Comparison of ENCODE assay signal across 19 cellular contexts in the genomic region with DNA sequence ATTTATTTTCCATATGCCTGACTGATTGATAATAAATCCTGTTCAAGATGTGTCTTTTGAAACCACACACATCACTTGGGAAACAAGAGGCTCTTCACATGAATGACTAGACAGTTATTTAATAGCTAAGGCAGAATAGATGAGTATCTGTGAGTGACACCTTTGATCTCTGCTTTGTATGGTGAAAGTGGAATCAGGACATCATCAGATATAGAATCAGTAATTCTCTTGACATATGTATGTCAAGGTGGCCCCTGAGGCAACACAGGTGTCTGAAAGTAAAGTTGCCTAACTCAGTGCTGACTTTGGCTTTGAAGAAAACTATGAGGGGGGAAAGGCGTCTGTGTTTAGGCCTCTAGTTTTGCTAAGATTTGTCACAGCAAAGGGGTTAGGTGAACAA. TPM values are rescaled to one million over a fixed set of nuclear protein-coding genes. Genes with fewer than 3 reads are reported as not detected.
DNase-seq lines count a peak whose midpoint lies in the region; ATAC-seq and TF ChIP-seq lines count a peak whose summit lies in the region.
"Had no signal": no experiment of that assay in that cellular context is flagged by ENCODE, and none has a peak within 500 bp of the region (broad histone marks: within the 10 kb centered on the region; RNA-seq: fewer than 3 reads in every experiment).

No MANE protein-coding gene starts in this region.

- H3K4me3 ChIP-seq in mesendoderm (ENCODE audit: low read length), result no peak overlapping the region
- H3K4me3 ChIP-seq: BLaER1 treated with 17β-estradiol and CSF1 and Interleukin-3, amounts not matched to agents 10 nM and 100 nM; GM23248; HAP-1; K562 had no signal

- no peak overlapping the region for H2BK5ac ChIP-seq in mesendoderm (ENCODE audit: low read length)

- no peak overlapping the region for H2AK5ac ChIP-seq in mesendoderm (ENCODE audit: low read length)

- no peaks in the 10 kb centered on the region for H3K4me1 ChIP-seq in mesendoderm (ENCODE audit: control insufficient read depth, low read depth, low read length)
- H3K4me1 ChIP-seq: HAP-1 had no signal

- no peak overlapping the region for H3K4me2 ChIP-seq in mesendoderm (ENCODE audit: low read length)
- H3K4me2 ChIP-seq: BLaER1 treated with 17β-estradiol and CSF1 and Interleukin-3, amounts not matched to agents 10 nM and 100 nM had no signal

- H3K79me1 ChIP-seq in mesendoderm (ENCODE audit: low read length), result no peaks in the 10 kb centered on the region

- H3K23ac ChIP-seq in mesendoderm (ENCODE audit: low read length), result no peak overlapping the region

- H4K8ac ChIP-seq in mesendoderm (ENCODE audit: low read depth, low read length), result no peak overlapping the region

- no peaks in the 10 kb centered on the region for H3K27me3 ChIP-seq in mesendoderm (ENCODE audit: insufficient read depth, low read length, poor library complexity)
- H3K27me3 ChIP-seq: BLaER1 treated with 17β-estradiol and CSF1 and Interleukin-3, amounts not matched to agents 10 nM and 100 nM had no signal

- DNase-seq in DMS53 treated with DMSO at 0.1 percent for 48 hours (lab: John Stamatoyannopoulos, UW; ENCODE audit: unreplicated experiment) (peak; percentile 13), SK-N-DZ (ENCODE audit: low spot score) (peak; percentile 22), type B pancreatic cell (ENCODE audit: extremely low spot score, unreplicated experiment) (no peak), DMS79 treated with DMSO at 0.1 percent for 48 hours (lab: John Stamatoyannopoulos, UW) (no peak), mesendoderm (no peak)
- DNase-seq: Calu3; CD8-positive, alpha-beta T cell; GDM1; GM23248; IMR-90 had no signal

- no peak overlapping the region for H3K56ac ChIP-seq in mesendoderm (ENCODE audit: low read length)

- no peak overlapping the region for H2BK15ac ChIP-seq in mesendoderm (replicated peaks; ENCODE audit: low read depth)

- H3K4me3 Mint-ChIP-seq in type B pancreatic cell, result no peak overlapping the region
- H3K4me3 Mint-ChIP-seq: B cell; CD8-positive, alpha-beta T cell had no signal

- H3K18ac ChIP-seq in mesendoderm (ENCODE audit: low read length), result no peak overlapping the region

- H3K9ac ChIP-seq in mesendoderm (ENCODE audit: low read length), result no peak overlapping the region
- H3K9ac ChIP-seq: BLaER1 treated with 17β-estradiol and CSF1 and Interleukin-3, amounts not matched to agents 10 nM and 100 nM; GM23248 had no signal

- H3K4ac ChIP-seq in mesendoderm (ENCODE audit: low read depth, low read length), result no peak overlapping the region

- H4K5ac ChIP-seq in mesendoderm (ENCODE audit: low read length), result no peak overlapping the region

- H3K79me2 ChIP-seq in mesendoderm (ENCODE audit: control insufficient read depth, insufficient read depth, low read length), result no peaks in the 10 kb centered on the region

- no peak overlapping the region for H2BK120ac ChIP-seq in mesendoderm (ENCODE audit: low read depth, low read length)

- peak overlapping the region; percentile 48 for H3K27ac Mint-ChIP-seq in type B pancreatic cell
- H3K27ac Mint-ChIP-seq: B cell; CD8-positive, alpha-beta T cell had no signal

- H3K27me3 Mint-ChIP-seq in type B pancreatic cell, result no peaks in the 10 kb centered on the region
- H3K27me3 Mint-ChIP-seq: B cell had no signal

- peak; percentile 54 for ATAC-seq in HG03354 (IDR thresholded peaks at IDR 0.05; ENCODE audit: poor library complexity, severe bottlenecking, unreplicated experiment)
- ATAC-seq in GM21526 (IDR thresholded peaks at IDR 0.05; ENCODE audit: low FRiP score, unreplicated experiment), result no peak
- ATAC-seq: CD8-positive, alpha-beta T cell; K562 had no signal

- H3K9me3 Mint-ChIP-seq in type B pancreatic cell, result no peaks in the 10 kb centered on the region

- H3K27ac ChIP-seq in mesendoderm (ENCODE audit: low read depth, low read length), result no peak overlapping the region
- H3K27ac ChIP-seq: BLaER1 treated with 17β-estradiol and CSF1 and Interleukin-3, amounts not matched to agents 10 nM and 100 nM; GM23248 had no signal

- H3K36me3 ChIP-seq in mesendoderm (ENCODE audit: control insufficient read depth, insufficient read depth, low read length), result no peaks in the 10 kb centered on the region
- H3K36me3 ChIP-seq: HAP-1 had no signal

- TF ChIP-seq CTCF in type B pancreatic cell (conservative IDR thresholded peaks at IDR 0.05), result no peak

- H3K4me1 Mint-ChIP-seq in type B pancreatic cell (ENCODE audit: unreplicated experiment), result no peaks in the 10 kb centered on the region
- H3K4me1 Mint-ChIP-seq: B cell had no signal

- WGBS in mesendoderm (ENCODE audit: extremely low coverage, insufficient coverage, low lambda C conversion rate), result no CpG with 5 or more reads among the region's 1 CpG

- H3K36me3 Mint-ChIP-seq in type B pancreatic cell, result no peaks in the 10 kb centered on the region

RNA-seq across cellular contexts. Expression of a gene that starts 11.5 kb away (rescaled TPM):
- polyA plus RNA-seq in SK-N-DZ (2014; cell fraction: cytosol; rRNA removed), result not detected in 2 replicates
- 0.22 TPM in 1 of 2 replicates, not detected in the other for polyA plus RNA-seq in SK-N-DZ (2014; cell fraction: nucleus; rRNA removed)
- total RNA-seq in type B pancreatic cell (ENCODE audit: low replicate concordance), result 18.4 and 50.3 TPM in 2 replicates
- polyA plus RNA-seq in mesendoderm (2013, experiment 1 of 2), result not detected
- polyA plus RNA-seq in mesendoderm (2013, experiment 2 of 2), result not detected

RNA-seq across cellular contexts. Expression of a gene that starts 43.1 kb away (rescaled TPM):
- not detected in 2 replicates for polyA plus RNA-seq in SK-N-DZ (2014; cell fraction: cytosol; rRNA removed)
- polyA plus RNA-seq in SK-N-DZ (2014; cell fraction: nucleus; rRNA removed), result not detected in 2 replicates
- total RNA-seq in type B pancreatic cell (ENCODE audit: low replicate concordance), result 0.95 TPM in 1 of 2 replicates, not detected in the other
- not detected for polyA plus RNA-seq in mesendoderm (2013, experiment 1 of 2)
- not detected for polyA plus RNA-seq in mesendoderm (2013, experiment 2 of 2)
- total RNA-seq: A172; B cell; Calu3; CD8-positive, alpha-beta T cell; Daoy; GM23248; H4; IMR-90; K562 had no signal
- polyA plus RNA-seq: GM23248, IMR-90, K562 had no signal

RNA-seq across cellular contexts. Expression of a gene that starts 55.1 kb away (rescaled TPM):
- polyA plus RNA-seq in SK-N-DZ (2014; cell fraction: cytosol; rRNA removed), result not detected in 2 replicates
- polyA plus RNA-seq in SK-N-DZ (2014; cell fraction: nucleus; rRNA removed), result not detected in 2 replicates
- total RNA-seq in type B pancreatic cell (ENCODE audit: low replicate concordance), result 13.0 and 13.3 TPM in 2 replicates
- polyA plus RNA-seq in mesendoderm (2013, experiment 1 of 2), result not detected
- not detected for polyA plus RNA-seq in mesendoderm (2013, experiment 2 of 2)
- total RNA-seq: K562 had no signal
- polyA plus RNA-seq: K562 had no signal

Comparison
In these comparisons a context has a peak if more than half of its experiments do, and no peak if none do; other contexts are left out.
1. DNase-seq: peak in DMS53 treated with DMSO at 0.1 percent for 48 hours (single experiment) and SK-N-DZ (single experiment); none in type B pancreatic cell (single experiment), DMS79 treated with DMSO at 0.1 percent for 48 hours (single experiment) and mesendoderm (single experiment).